Comparison of ENCODE assay signal across 16 cellular contexts in the genomic region with DNA sequence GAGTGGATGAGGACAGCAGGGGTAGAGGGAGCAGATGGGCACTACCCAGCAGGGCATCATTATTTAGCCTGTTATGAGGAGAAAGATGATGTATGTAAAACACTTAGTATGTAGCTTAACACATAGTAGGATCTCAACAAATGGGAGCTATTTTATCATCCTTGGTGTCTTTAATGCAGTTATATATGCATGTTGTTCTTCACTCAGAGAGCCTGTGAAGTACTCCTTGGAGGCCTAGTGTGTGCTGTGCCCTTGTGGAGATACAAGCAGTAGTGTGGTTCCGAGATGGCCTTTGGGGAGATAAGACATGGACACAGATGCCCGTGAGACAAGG.
DNase-seq lines count a peak whose midpoint lies in the region; ATAC-seq, FAIRE-seq and TF ChIP-seq lines count a peak whose summit lies in the region.
"Had no signal": no experiment of that assay in that cellular context is flagged by ENCODE, and none has a peak within 500 bp of the region (broad histone marks: within the 10 kb centered on the region; RNA-seq: fewer than 3 reads in every experiment).

No MANE protein-coding gene starts in this region.

- DNase-seq in cardiac septum (ENCODE audit: low spot score), result peak; percentile 33
- DNase-seq in heart left ventricle, result no peak
- DNase-seq in GM12878 (ENCODE audit: low read depth, low spot score), result no peak
- DNase-seq in nephron progenitor cell, result no peak
- DNase-seq in stimulated activated CD4-positive, alpha-beta T cell treated with anti-CD3 and anti-CD28 coated beads, Interleukin-1b, Interleukin-23, amount 100 ng/mL, for 48 hours, result no peak
- DNase-seq in C1 segment of cervical spinal cord (lab: John Stamatoyannopoulos, UW), result no peak
- DNase-seq in small intestine, result no peak
- DNase-seq in SIG-M5 (lab: John Stamatoyannopoulos, UW), result no peak
- DNase-seq: NCI-H1436, NCI-H1930, NCI-H446, NCI-H526 treated with DMSO at 0.1 percent for 48 hours, SHP77, SK-N-SH had no signal

- H3K9ac ChIP-seq in GM12878 (ENCODE audit: control insufficient read depth, insufficient read depth, low read length), result no peak overlapping the region
- H3K9ac ChIP-seq: SK-N-SH had no signal

- H3K4me1 ChIP-seq in heart left ventricle (peaks cover 0 to 19% (median 0%) of the 10 kb centered on the region in 12 donors), GM12878 (ENCODE audit: control insufficient read depth, insufficient read depth, low read length) (peaks cover 16% of the 10 kb centered on the region), small intestine (ENCODE audit: control insufficient read depth in 2 of 2, insufficient read depth in 1 of 2, low read depth in 1 of 2, low read length in 1 of 2) (peaks cover 2 to 5% of the 10 kb centered on the region in 2 donors)

- TF ChIP-seq POLR2A in heart left ventricle (IDR thresholded peaks at IDR 0.05) (no peak), GM12878 (IDR thresholded peaks at IDR 0.05; ENCODE audit: low read depth, low read length) (no peak)

- no peaks in the 10 kb centered on the region for H3K36me3 ChIP-seq in heart left ventricle
- no peaks in the 10 kb centered on the region for H3K36me3 ChIP-seq in GM12878 (ENCODE audit: control insufficient read depth in 2 of 2, insufficient read depth in 2 of 2, low read length in 1 of 2)
- H3K36me3 ChIP-seq in small intestine (ENCODE audit: control insufficient read depth in 2 of 2, insufficient read depth in 2 of 2, low read length in 2 of 2), result no peaks in the 10 kb centered on the region

- CTCF ChIA-PET in GM12878 (lab: Yijun Ruan, JAX), result interaction anchor here (0.6 to 1.2 kb wide), 5 partner anchors 13 to 97 kb away, joined by 3 to 4 read pairs (median 3); no protein-coding TSS in a partner anchor

- no peak for TF ChIP-seq EP300 in GM12878 (IDR thresholded peaks at IDR 0.05; ENCODE audit: borderline replicate concordance in 1 of 2, control insufficient read depth in 1 of 2, low read depth in 2 of 2, low read length in 2 of 2)

- SMC1A ChIA-PET in GM12878 (lab: Charles Lee; ENCODE audit: uncharacterized antibody, unreplicated experiment), result interaction anchor here (0.6 to 2.0 kb wide), 10 partner anchors 12 to 328 kb away, joined by 3 to 5 read pairs (median 3); no protein-coding TSS in a partner anchor

- H4K20me1 ChIP-seq in GM12878 (ENCODE audit: control insufficient read depth, insufficient read depth), result no peaks in the 10 kb centered on the region

- H3K36me3 Mint-ChIP-seq in nephron progenitor cell (ENCODE audit: low read depth), result no peaks in the 10 kb centered on the region

- no peaks in the 10 kb centered on the region for H3K9me3 ChIP-seq in heart left ventricle
- H3K9me3 ChIP-seq in GM12878 (replicated peaks; ENCODE audit: control insufficient read depth, insufficient read depth, low read length), result no peaks in the 10 kb centered on the region; the same call in 2 of the 3 replicates
- H3K9me3 ChIP-seq in small intestine (ENCODE audit: control insufficient read depth, low read depth), result no peaks in the 10 kb centered on the region
- H3K9me3 ChIP-seq: SK-N-SH had no signal

- H3K27ac ChIP-seq in heart left ventricle, result no peak overlapping the region
- H3K27ac ChIP-seq in GM12878 (ENCODE audit: control insufficient read depth, insufficient read depth), result no peak overlapping the region
- no peak overlapping the region for H3K27ac ChIP-seq in small intestine (ENCODE audit: low read depth in 1 of 2, low read length in 1 of 2)

- H3K4me1 Mint-ChIP-seq in nephron progenitor cell, result peaks cover 57% of the 10 kb centered on the region

- 0 out of 2 replicates have a peak overlapping the region, but pooled peaks have one; percentile 23 for H3K4me2 ChIP-seq in GM12878 (ENCODE audit: control insufficient read depth, insufficient read depth)
- H3K4me2 ChIP-seq: SK-N-SH had no signal

- TF ChIP-seq RAD21 in GM12878 (IDR thresholded peaks at IDR 0.05; ENCODE audit: insufficient read depth, low read depth, low read length), result no peak

- POLR2A ChIA-PET in GM12878 (lab: Charles Lee), result interaction anchor here (1.1 kb wide), 1 partner anchor 8 kb away, joined by 3 read pairs; no protein-coding TSS in a partner anchor

- no peak overlapping the region for H3K4me3 Mint-ChIP-seq in nephron progenitor cell

- RAD21 ChIA-PET in GM12878 (lab: Charles Lee; ENCODE audit: unreplicated experiment), result interaction anchor here (1.0 to 1.4 kb wide), 3 partner anchors 38 to 286 kb away, joined by 3 to 4 read pairs (median 3); no protein-coding TSS in a partner anchor

- no TSS peak for BruUV-seq in GM12878 (replicated peaks; lab: Mats Ljungman, UMichigan)

- peak overlapping the region; percentile 92 for H3K27ac Mint-ChIP-seq in nephron progenitor cell

- no peak overlapping the region for H2AFZ ChIP-seq in GM12878 (ENCODE audit: control insufficient read depth, low read depth, low read length)

- H3K4me3 ChIP-seq in heart left ventricle (no peak overlapping the region), GM12878 (no peak overlapping the region), small intestine (ENCODE audit: low read depth in 1 of 2, low read length in 2 of 2) (no peak overlapping the region)

- TF ChIP-seq CTCF in heart left ventricle (IDR thresholded peaks at IDR 0.05) (no peak), GM12878 (IDR thresholded peaks at IDR 0.05 in 2 of 3, conservative IDR thresholded peaks at IDR 0.05 in 1 of 3; ENCODE audit: control insufficient read depth in 2 of 3, extremely low read depth in 1 of 3, insufficient read depth in 1 of 3, low read depth in 3 of 3, low read length in 3 of 3) (no peak), nephron progenitor cell (IDR thresholded peaks at IDR 0.05) (no peak)

- 73 to 85% (median 75%) methylated on average over 2 of the region's 2 CpGs for WGBS in heart left ventricle, 4 donors
- 63% methylated on average over 2 of the region's 2 CpGs for WGBS in GM12878 (ENCODE audit: insufficient coverage, insufficient replicate concordance, low lambda C conversion rate, missing lambda C conversion rate)
- 71 to 87% (median 81%) methylated on average over 2 of the region's 2 CpGs for WGBS in small intestine, 3 donors

- H3K79me2 ChIP-seq in GM12878 (ENCODE audit: control insufficient read depth, insufficient read depth, low read length), result no peaks in the 10 kb centered on the region

- in situ Hi-C loops in GM12878 (cut with MboI), result no loop called here

- H3K27me3 Mint-ChIP-seq in nephron progenitor cell (ENCODE audit: low read depth, poor library complexity), result peaks cover 6% of the 10 kb centered on the region

- ATAC-seq in heart left ventricle (no peak), GM12878 (peak; percentile 31)

- no peak for FAIRE-seq in GM12878 (lab: Jason Lieb, UNC)
- no peak for FAIRE-seq in small intestine (lab: Jason Lieb, UNC)
- FAIRE-seq: D721Med, H54 had no signal

- H3K9me3 Mint-ChIP-seq in nephron progenitor cell, result peaks cover 13% of the 10 kb centered on the region

- no peaks in the 10 kb centered on the region for H3K27me3 ChIP-seq in heart left ventricle
- H3K27me3 ChIP-seq in GM12878 (replicated peaks in 1 of 2; ENCODE audit: control insufficient read depth in 2 of 2, insufficient read depth in 2 of 2, low read length in 1 of 2), result no peaks in the 10 kb centered on the region
- H3K27me3 ChIP-seq in small intestine (ENCODE audit: control insufficient read depth in 2 of 2, insufficient read depth in 2 of 2, low read length in 2 of 2), result no peaks in the 10 kb centered on the region

- intact Hi-C loops in cardiac septum (cut with DNase I) (no loop called here), heart left ventricle (cut with DNase I) (no loop called here), GM12878 (cut with micrococcal nuclease; ENCODE audit: unreplicated experiment) (no loop called here)

TF ChIP-seq in GM12878, 131 proteins besides CTCF, POLR2A, EP300 and RAD21:
- TF ChIP-seq, protein P1, sequence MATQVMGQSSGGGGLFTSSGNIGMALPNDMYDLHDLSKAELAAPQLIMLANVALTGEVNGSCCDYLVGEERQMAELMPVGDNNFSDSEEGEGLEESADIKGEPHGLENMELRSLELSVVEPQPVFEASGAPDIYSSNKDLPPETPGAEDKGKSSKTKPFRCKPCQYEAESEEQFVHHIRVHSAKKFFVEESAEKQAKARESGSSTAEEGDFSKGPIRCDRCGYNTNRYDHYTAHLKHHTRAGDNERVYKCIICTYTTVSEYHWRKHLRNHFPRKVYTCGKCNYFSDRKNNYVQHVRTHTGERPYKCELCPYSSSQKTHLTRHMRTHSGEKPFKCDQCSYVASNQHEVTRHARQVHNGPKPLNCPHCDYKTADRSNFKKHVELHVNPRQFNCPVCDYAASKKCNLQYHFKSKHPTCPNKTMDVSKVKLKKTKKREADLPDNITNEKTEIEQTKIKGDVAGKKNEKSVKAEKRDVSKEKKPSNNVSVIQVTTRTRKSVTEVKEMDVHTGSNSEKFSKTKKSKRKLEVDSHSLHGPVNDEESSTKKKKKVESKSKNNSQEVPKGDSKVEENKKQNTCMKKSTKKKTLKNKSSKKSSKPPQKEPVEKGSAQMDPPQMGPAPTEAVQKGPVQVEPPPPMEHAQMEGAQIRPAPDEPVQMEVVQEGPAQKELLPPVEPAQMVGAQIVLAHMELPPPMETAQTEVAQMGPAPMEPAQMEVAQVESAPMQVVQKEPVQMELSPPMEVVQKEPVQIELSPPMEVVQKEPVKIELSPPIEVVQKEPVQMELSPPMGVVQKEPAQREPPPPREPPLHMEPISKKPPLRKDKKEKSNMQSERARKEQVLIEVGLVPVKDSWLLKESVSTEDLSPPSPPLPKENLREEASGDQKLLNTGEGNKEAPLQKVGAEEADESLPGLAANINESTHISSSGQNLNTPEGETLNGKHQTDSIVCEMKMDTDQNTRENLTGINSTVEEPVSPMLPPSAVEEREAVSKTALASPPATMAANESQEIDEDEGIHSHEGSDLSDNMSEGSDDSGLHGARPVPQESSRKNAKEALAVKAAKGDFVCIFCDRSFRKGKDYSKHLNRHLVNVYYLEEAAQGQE (IDR thresholded peaks at IDR 0.05; ENCODE audit: low read depth, low read length), result no peak
